17 cellular contexts compared by ENCODE assay signal in the genomic region with DNA sequence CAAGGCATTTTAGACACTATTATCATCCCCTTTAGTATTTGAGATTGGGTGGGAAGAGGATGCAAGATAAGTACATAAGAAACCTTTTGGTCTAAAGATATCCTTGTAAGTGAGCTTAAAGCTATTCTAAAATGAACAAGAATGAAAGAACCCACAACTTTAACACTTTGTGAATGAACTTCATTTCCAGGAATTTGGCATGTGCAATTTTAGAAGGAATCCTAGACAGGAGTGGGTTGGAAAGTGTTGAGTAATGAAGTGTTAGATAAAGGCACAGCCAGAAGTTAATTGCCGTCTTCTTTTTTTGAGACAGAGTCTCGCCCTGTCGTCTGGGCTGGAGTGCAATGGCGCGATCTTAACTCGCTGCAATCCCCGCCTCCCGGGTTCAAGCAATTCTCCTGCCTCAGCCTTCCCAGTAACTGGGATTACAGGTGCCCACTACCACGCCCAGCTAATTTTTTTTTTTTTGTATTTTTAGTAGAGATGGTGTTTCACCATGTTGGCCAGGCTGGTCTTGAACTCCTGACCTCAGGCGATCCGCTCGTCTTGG. TPM values are rescaled to one million over a fixed set of nuclear protein-coding genes. Genes with fewer than 3 reads are reported as not detected.
DNase-seq lines count a peak whose midpoint lies in the region; ATAC-seq, FAIRE-seq and TF ChIP-seq lines count a peak whose summit lies in the region.
"Had no signal": no experiment of that assay in that cellular context is flagged by ENCODE, and none has a peak within 500 bp of the region (broad histone marks: within the 10 kb centered on the region; RNA-seq: fewer than 3 reads in every experiment).

No MANE protein-coding gene starts in this region.

- intact Hi-C loops in head of caudate nucleus (cut with DNase I) = no loop called here

- no peak overlapping the region for H3K56ac ChIP-seq in H1 (replicated peaks; ENCODE audit: insufficient read length, low read depth, low read length)

- FAIRE-seq in H1 (lab: Jason Lieb, UNC) = no peak
- peak; percentile 26 for FAIRE-seq in keratinocyte (lab: Jason Lieb, UNC)
- FAIRE-seq: GM12878 had no signal

- H4K91ac ChIP-seq in H1 (replicated peaks; ENCODE audit: insufficient read length, low read length) = no peak overlapping the region

- no peak overlapping the region for H3K14ac ChIP-seq in H1 (ENCODE audit: insufficient read length)

- no peaks in the 10 kb centered on the region for H3K27me3 Mint-ChIP-seq in WTC11 (ENCODE audit: low read depth)
- H3K27me3 Mint-ChIP-seq in natural killer cell treated with Interleukin-12 subunit alpha and Interleukin-12 subunit beta and Interleukin-15 and Interleukin-18, amount 100 ng/mL, for 72 hours = peaks cover 7 to 14% of the 10 kb centered on the region in 2 donors
- H3K27me3 Mint-ChIP-seq: B cell had no signal

- peaks cover 20% of the 10 kb centered on the region for H3K4me1 Mint-ChIP-seq in WTC11
- H3K4me1 Mint-ChIP-seq in natural killer cell treated with Interleukin-12 subunit alpha and Interleukin-12 subunit beta and Interleukin-15 and Interleukin-18, amount 100 ng/mL, for 72 hours (ENCODE audit: low read depth in 2 of 2) = no peaks in the 10 kb centered on the region

- peak overlapping the region; percentile 88 for H4K5ac ChIP-seq in H1 (ENCODE audit: insufficient read length, low read depth, low read length)

- no peak overlapping the region for H3K4me3 ChIP-seq in H1 (ENCODE audit: extremely low read depth in 1 of 4, insufficient read depth in 2 of 4, low read depth in 3 of 4, low read length in 4 of 4)
- no peak overlapping the region for H3K4me3 ChIP-seq in keratinocyte (ENCODE audit: control insufficient read depth in 2 of 3, extremely low read depth in 1 of 3, insufficient read depth in 2 of 3, low read depth in 1 of 3, low read length in 3 of 3)
- H3K4me3 ChIP-seq in smooth muscle cell = no peak overlapping the region
- H3K4me3 ChIP-seq: BLaER1 treated with 17β-estradiol and CSF1 and Interleukin-3, amounts not matched to agents 10 nM and 100 nM; GM12878; HAP-1 had no signal

- H3K27me3 ChIP-seq in H1 (replicated peaks in 1 of 4; ENCODE audit: control insufficient read depth in 3 of 4, extremely low read depth in 1 of 4, insufficient read depth in 3 of 4, low read length in 3 of 4) (no peaks in the 10 kb centered on the region), keratinocyte (ENCODE audit: control insufficient read depth, extremely low read depth, insufficient read depth, low read length) (no peaks in the 10 kb centered on the region), smooth muscle cell (ENCODE audit: low read depth) (no peaks in the 10 kb centered on the region)
- H3K27me3 ChIP-seq: BLaER1 treated with 17β-estradiol and CSF1 and Interleukin-3, amounts not matched to agents 10 nM and 100 nM had no signal

- TF ChIP-seq CTCF in WTC11 (IDR thresholded peaks at IDR 0.05) = no peak
- no peak for TF ChIP-seq CTCF in H1 (IDR thresholded peaks at IDR 0.05; ENCODE audit: control extremely low read depth in 1 of 3, insufficient read depth in 1 of 3, low read depth in 1 of 3, low read length in 3 of 3)
- no peak for TF ChIP-seq CTCF in keratinocyte (optimal IDR thresholded peaks at IDR 0.05 in 1 of 3, IDR thresholded peaks at IDR 0.05 in 1 of 3, conservative IDR thresholded peaks at IDR 0.05 in 1 of 3; ENCODE audit: extremely low read depth in 1 of 3, insufficient read depth in 2 of 3, low read length in 3 of 3)
- no peak for TF ChIP-seq CTCF in smooth muscle cell (IDR thresholded peaks at IDR 0.05; ENCODE audit: borderline replicate concordance, insufficient read depth, poor library complexity, severe bottlenecking)

- no peak overlapping the region for H3K18ac ChIP-seq in H1 (ENCODE audit: extremely low read depth, low read length)

- no peak overlapping the region for H2AFZ ChIP-seq in H1 (ENCODE audit: low read length)
- H2AFZ ChIP-seq in keratinocyte (ENCODE audit: control insufficient read depth, low read length) = no peak overlapping the region
- H2AFZ ChIP-seq in smooth muscle cell (ENCODE audit: low read depth) = peak overlapping the region; percentile 28

- no peak for TF ChIP-seq EP300 in H1 (IDR thresholded peaks at IDR 0.05; ENCODE audit: borderline replicate concordance in 1 of 2, low read depth in 2 of 2, low read length in 2 of 2)

- no peak overlapping the region for H2BK5ac ChIP-seq in H1 (ENCODE audit: low read depth, low read length)

- H4K20me1 ChIP-seq in H1 (replicated peaks in 1 of 2; ENCODE audit: control insufficient read depth in 1 of 2, insufficient read depth in 2 of 2, low read length in 2 of 2) (no peaks in the 10 kb centered on the region), keratinocyte (ENCODE audit: control insufficient read depth, extremely low read depth, insufficient read depth, low read length) (no peaks in the 10 kb centered on the region), smooth muscle cell (ENCODE audit: low read depth) (no peaks in the 10 kb centered on the region)
- H4K20me1 ChIP-seq: BLaER1 treated with 17β-estradiol and CSF1 and Interleukin-3, amounts not matched to agents 10 nM and 100 nM had no signal

- no peaks in the 10 kb centered on the region for H3K9me3 ChIP-seq in H1 (ENCODE audit: insufficient read depth in 2 of 2, low read depth in 1 of 2, low read length in 1 of 2)
- no peaks in the 10 kb centered on the region for H3K9me3 ChIP-seq in keratinocyte (ENCODE audit: control insufficient read depth, low read depth, low read length)
- no peaks in the 10 kb centered on the region for H3K9me3 ChIP-seq in smooth muscle cell (replicated peaks; ENCODE audit: low read depth)
- H3K9me3 ChIP-seq: BLaER1 treated with 17β-estradiol and CSF1 and Interleukin-3, amounts not matched to agents 10 nM and 100 nM; HAP-1 had no signal

- no peak for TF ChIP-seq POLR2A in H1 (IDR thresholded peaks at IDR 0.05; ENCODE audit: control extremely low read depth in 1 of 2, low read depth in 2 of 2, low read length in 2 of 2)

- WGBS in H1 (ENCODE audit: extremely low coverage in 1 of 2, insufficient coverage in 1 of 2, insufficient read length in 1 of 2, insufficient replicate concordance in 2 of 2, low coverage in 1 of 2, low lambda C conversion rate in 2 of 2, missing lambda C conversion rate in 1 of 2), 2 experiments = 93% methylated on average over 12 of the region's 12 CpGs; no CpG with 5 or more reads in 1 of the 2 experiments
- WGBS in smooth muscle cell (ENCODE audit: low lambda C conversion rate) = 66% methylated on average over 12 of the region's 12 CpGs

- H2BK15ac ChIP-seq in H1 (ENCODE audit: low read length) = no peak overlapping the region

- H3K79me1 ChIP-seq in H1 (ENCODE audit: low read depth, low read length) = no peaks in the 10 kb centered on the region

- H3F3A ChIP-seq in smooth muscle cell (ENCODE audit: low read depth) = no peaks in the 10 kb centered on the region

- H3K27ac Mint-ChIP-seq in WTC11 = peak overlapping the region; percentile 53; the same call in 1 of the 2 replicates
- H3K27ac Mint-ChIP-seq in natural killer cell treated with Interleukin-12 subunit alpha and Interleukin-12 subunit beta and Interleukin-15 and Interleukin-18, amount 100 ng/mL, for 72 hours = no peak overlapping the region
- H3K27ac Mint-ChIP-seq: B cell; CD8-positive, alpha-beta T cell had no signal

- H3K4me2 ChIP-seq in H1 (ENCODE audit: insufficient read depth in 1 of 2, low read depth in 2 of 2, low read length in 2 of 2) = no peak overlapping the region
- H3K4me2 ChIP-seq in keratinocyte (ENCODE audit: control insufficient read depth, extremely low read depth, insufficient read depth, low read depth, low read length) = no peak overlapping the region
- H3K4me2 ChIP-seq in smooth muscle cell = peak overlapping the region; percentile 42

- no peaks in the 10 kb centered on the region for H3K9me3 Mint-ChIP-seq in WTC11
- H3K9me3 Mint-ChIP-seq in natural killer cell treated with Interleukin-12 subunit alpha and Interleukin-12 subunit beta and Interleukin-15 and Interleukin-18, amount 100 ng/mL, for 72 hours = no peaks in the 10 kb centered on the region
- H3K9me3 Mint-ChIP-seq: CD8-positive, alpha-beta T cell had no signal

- H3K79me2 ChIP-seq in H1 (ENCODE audit: control insufficient read depth in 1 of 2, insufficient read depth in 2 of 2, low read length in 2 of 2) (no peaks in the 10 kb centered on the region), keratinocyte (ENCODE audit: control insufficient read depth, insufficient read depth, low read length) (no peaks in the 10 kb centered on the region), smooth muscle cell (ENCODE audit: low read depth) (no peaks in the 10 kb centered on the region)

- POLR2A ChIA-PET in WTC11 (lab: Charles Lee) (no interaction called here), H1 (lab: Charles Lee; ENCODE audit: partially characterized antibody) (interaction anchor here (1.3 kb wide), 1 partner anchor 13 kb away, joined by 5 read pairs; a partner anchor contains a TSS)

- H3K9ac ChIP-seq in H1 (replicated peaks in 1 of 4; ENCODE audit: extremely low read depth in 1 of 4, low read depth in 3 of 4, low read length in 3 of 4) = no peak overlapping the region
- H3K9ac ChIP-seq in keratinocyte (ENCODE audit: control insufficient read depth, extremely low read depth, insufficient read depth, low read length) = no peak overlapping the region
- H3K9ac ChIP-seq in smooth muscle cell (ENCODE audit: low read depth) = no peak overlapping the region

- H3K9me1 ChIP-seq in keratinocyte (ENCODE audit: control insufficient read depth, extremely low read depth, insufficient read depth, low read length) = no peaks in the 10 kb centered on the region

- H3K4me1 ChIP-seq in H1 (replicated peaks in 1 of 4; ENCODE audit: control insufficient read depth in 3 of 4, insufficient read depth in 4 of 4, low read length in 3 of 4) (peaks cover 0 to 4% (median 1%) of the 10 kb centered on the region in 4 experiments; a peak in 3 of 7 replicates), keratinocyte (ENCODE audit: control insufficient read depth, extremely low read depth, insufficient read depth, low read length) (peaks cover 2% of the 10 kb centered on the region), smooth muscle cell (ENCODE audit: low read depth) (peaks cover 12% of the 10 kb centered on the region)
- H3K4me1 ChIP-seq: HAP-1 had no signal

- H3K36me3 Mint-ChIP-seq in WTC11 = no peaks in the 10 kb centered on the region
- no peaks in the 10 kb centered on the region for H3K36me3 Mint-ChIP-seq in natural killer cell treated with Interleukin-12 subunit alpha and Interleukin-12 subunit beta and Interleukin-15 and Interleukin-18, amount 100 ng/mL, for 72 hours
- H3K36me3 Mint-ChIP-seq: CD8-positive, alpha-beta T cell had no signal

- ATAC-seq in WTC11 = no peak
- ATAC-seq in natural killer cell treated with Interleukin-12 subunit alpha and Interleukin-12 subunit beta and Interleukin-15 and Interleukin-18, amount 100 ng/mL, for 72 hours = no peak
- ATAC-seq: CD8-positive, alpha-beta T cell; GM12878 had no signal

- H2BK20ac ChIP-seq in H1 (ENCODE audit: low read length) = no peak overlapping the region

- no peak overlapping the region for H2BK120ac ChIP-seq in H1 (replicated peaks; ENCODE audit: low read depth, low read length)

- no peaks in the 10 kb centered on the region for H3K23me2 ChIP-seq in H1 (ENCODE audit: low read depth, low read length)

- H3K23ac ChIP-seq in H1 (ENCODE audit: insufficient read length) = no peak overlapping the region

- no peak overlapping the region for H2BK12ac ChIP-seq in H1 (ENCODE audit: low read depth, low read length)

- H3K27ac ChIP-seq in H1 (ENCODE audit: low read depth, low read length) (no peak overlapping the region), keratinocyte (ENCODE audit: control insufficient read depth, insufficient read depth, low read length) (no peak overlapping the region), smooth muscle cell (ENCODE audit: low read depth) (peak overlapping the region; percentile 44)

- TF ChIP-seq RAD21 in H1 (IDR thresholded peaks at IDR 0.05 in 1 of 2, conservative IDR thresholded peaks at IDR 0.05 in 1 of 2; ENCODE audit: low read depth in 2 of 2, low read length in 2 of 2) = no peak

- H3K36me3 ChIP-seq in H1 (ENCODE audit: control insufficient read depth in 2 of 4, insufficient read depth in 4 of 4, low read length in 3 of 4) = no peaks in the 10 kb centered on the region; a peak in 1 of 8 replicates
- H3K36me3 ChIP-seq in keratinocyte (ENCODE audit: control insufficient read depth in 2 of 2, extremely low read depth in 1 of 2, insufficient read depth in 2 of 2, low read length in 2 of 2) = no peaks in the 10 kb centered on the region
- H3K36me3 ChIP-seq in smooth muscle cell (ENCODE audit: low read depth) = no peaks in the 10 kb centered on the region
- H3K36me3 ChIP-seq: BLaER1 treated with 17β-estradiol and CSF1 and Interleukin-3, amounts not matched to agents 10 nM and 100 nM; HAP-1 had no signal

- DNase-seq in WTC11 (ENCODE audit: low spot score) (no peak), H1 (ENCODE audit: low read depth in 1 of 2, low spot score in 2 of 2) (no peak), keratinocyte (ENCODE audit: low read depth, low spot score) (no peak), smooth muscle cell (lab: John Stamatoyannopoulos, UW; ENCODE audit: unreplicated experiment) (no peak), head of caudate nucleus (no peak), NCI-H2029 (lab: John Stamatoyannopoulos, UW) (no peak)
- no peak for DNase-seq in natural killer cell treated with Interleukin-12 subunit alpha and Interleukin-12 subunit beta and Interleukin-15 and Interleukin-18, amount 100 ng/mL, for 72 hours (ENCODE audit: low spot score)
- DNase-seq: CD8-positive, alpha-beta T cell; COR-L47; DMS 273 treated with DMSO at 0.1 percent for 48 hours; DMS53; DND-41; EL had no signal

- H3K4me3 Mint-ChIP-seq in WTC11 = no peak overlapping the region
- H3K4me3 Mint-ChIP-seq in natural killer cell treated with Interleukin-12 subunit alpha and Interleukin-12 subunit beta and Interleukin-15 and Interleukin-18, amount 100 ng/mL, for 72 hours = no peak overlapping the region
- H3K4me3 Mint-ChIP-seq: B cell; CD8-positive, alpha-beta T cell had no signal

- CTCF ChIA-PET in WTC11 (lab: Charles Lee) (no interaction called here), H1 (lab: Charles Lee; ENCODE audit: partially characterized antibody) (no interaction called here)

- dilution Hi-C loops in keratinocyte (cut with MboI; ENCODE audit: extremely low pct_ligation_motif_present, low sequenced_read_pairs) = no loop called here

- H2AK5ac ChIP-seq in H1 (ENCODE audit: low read depth, low read length) = no peak overlapping the region

- no peak overlapping the region for H4K8ac ChIP-seq in H1 (ENCODE audit: extremely low read depth, insufficient read depth, low read length)

- H3K4ac ChIP-seq in H1 (replicated peaks; ENCODE audit: insufficient read length, low read depth, low read length) = no peak overlapping the region

RNA-seq across cellular contexts. Expression of a gene that starts 13.2 kb away (rescaled TPM):
- total RNA-seq in WTC11 (2021) (10.2 to 12.2 TPM (median 11.1 TPM) in 3 replicates), smooth muscle cell (5.3 and 11.3 TPM in 2 replicates)
- 10.8 and 12.3 TPM in 2 replicates for total RNA-seq in H1 (2021; fragmentation: NEBNext Ultra II Directional; extraction: Animal tissue kit (Norgen Biotek cat#: 25700))
- polyA plus RNA-seq in H1 (2011; rRNA removed) (1.7 and 3.4 TPM in 2 replicates), keratinocyte (1.9 to 3.4 TPM (median 2.6 TPM) in 3 replicates), smooth muscle cell (4.0 and 5.0 TPM in 2 replicates)
- 3.9 TPM for polyA plus RNA-seq in H1 (2011; cell fraction: cytosol; rRNA removed)
- polyA plus RNA-seq in H1 (2011; cell fraction: nucleus; rRNA removed) = 4.0 TPM
- polyA plus RNA-seq in H1 (2012, experiment 1 of 2) = 3.0 to 7.0 TPM (median 3.7 TPM) in 4 replicates
- 0.62 TPM for polyA plus RNA-seq in H1 (2012, experiment 2 of 2)
- 14.3 TPM for polyA plus RNA-seq in H1 (2013, experiment 1 of 2)
- 13.3 TPM for polyA plus RNA-seq in H1 (2013, experiment 2 of 2)
- polyA minus RNA-seq in H1 (2011; rRNA and poly(A)+ RNA removed) = 6.8 and 9.2 TPM in 2 replicates
- 4.9 TPM for polyA minus RNA-seq in H1 (2011; cell fraction: cytosol; rRNA and poly(A)+ RNA removed)
- 46.1 TPM for polyA minus RNA-seq in H1 (2011; cell fraction: nucleus; rRNA and poly(A)+ RNA removed)
- polyA plus RNA-seq in keratinocyte (2011; ENCODE audit: low read depth) = 4.1 TPM
- polyA plus RNA-seq in keratinocyte (2011; cell fraction: cytosol; rRNA removed) = 1.6 and 4.1 TPM in 2 replicates
- 2.9 and 4.1 TPM in 2 replicates for polyA plus RNA-seq in keratinocyte (2011; cell fraction: nucleus; rRNA removed)
- polyA plus RNA-seq in keratinocyte (2012; ENCODE audit: low replicate concordance) = 1.2 and 2.3 TPM in 2 replicates
- polyA minus RNA-seq in keratinocyte = 1.1 to 4.5 TPM in 2 of 3 replicates, not detected in the other
- 2.1 TPM for polyA minus RNA-seq in keratinocyte (2011; cell fraction: cytosol; rRNA and poly(A)+ RNA removed)
- 3.8 and 9.0 TPM in 2 replicates for polyA minus RNA-seq in keratinocyte (2011; cell fraction: nucleus; rRNA and poly(A)+ RNA removed)
- total RNA-seq in natural killer cell treated with Interleukin-12 subunit alpha and Interleukin-12 subunit beta and Interleukin-15 and Interleukin-18, amount 100 ng/mL, for 72 hours = under 1 TPM; 0.57 to 0.67 TPM
